Comparison of ENCODE assay signal across 8 cellular contexts in genomic region chrX:56726609-56727008, GRCh38. TPM values are rescaled to one million over a fixed set of nuclear protein-coding genes. Genes with fewer than 3 reads are reported as not detected.
DNase-seq lines count a peak whose midpoint lies in the region; ATAC-seq and TF ChIP-seq lines count a peak whose summit lies in the region.

No MANE protein-coding gene starts in this region.

- H3K9me3 ChIP-seq in endodermal cell (ENCODE audit: control insufficient read depth, low read length): no peaks in the 10 kb centered on the region
- no peaks in the 10 kb centered on the region for H3K9me3 ChIP-seq in neural progenitor cell (ENCODE audit: low read depth)

- H3K79me2 ChIP-seq in KMS-11 (ENCODE audit: insufficient read depth, low read depth) (peaks cover 9% of the 10 kb centered on the region; the same call in 1 of the 2 replicates), neural progenitor cell (ENCODE audit: low read depth) (peaks cover 18% of the 10 kb centered on the region)

- H3K4me2 ChIP-seq in KMS-11 (peak overlapping the region; percentile 17; the same call in 1 of the 2 replicates), neural progenitor cell (no peak overlapping the region)

- H3K4me3 Mint-ChIP-seq in endodermal cell (no peak overlapping the region), neural progenitor cell (no peak overlapping the region)

- H3K27me3 ChIP-seq in KMS-11 (ENCODE audit: insufficient read depth, low read depth) (no peaks in the 10 kb centered on the region), endodermal cell (ENCODE audit: control insufficient read depth, insufficient read depth, low read length, poor library complexity, severe bottlenecking) (no peaks in the 10 kb centered on the region), neural progenitor cell (no peaks in the 10 kb centered on the region)

- peaks cover 46% of the 10 kb centered on the region for H3K9me3 Mint-ChIP-seq in endodermal cell
- no peaks in the 10 kb centered on the region for H3K9me3 Mint-ChIP-seq in neural progenitor cell

- no peaks in the 10 kb centered on the region for H4K20me1 ChIP-seq in KMS-11 (ENCODE audit: insufficient read depth)
- peaks cover 7% of the 10 kb centered on the region for H4K20me1 ChIP-seq in neural progenitor cell (ENCODE audit: low read depth)

- H3K4me1 ChIP-seq in KMS-11 (ENCODE audit: low read depth, poor library complexity, severe bottlenecking) (peaks cover 22% of the 10 kb centered on the region), endodermal cell (ENCODE audit: control insufficient read depth, insufficient read depth, low read length) (no peaks in the 10 kb centered on the region), neural progenitor cell (peaks cover 11% of the 10 kb centered on the region)

- no CpG with 5 or more reads among the region's 1 CpG for WGBS in endodermal cell (ENCODE audit: insufficient coverage in 1 of 2, insufficient read length in 1 of 2), 2 experiments

- H3K4me3 ChIP-seq in KMS-11 (IDR thresholded peaks at IDR 0.05; ENCODE audit: insufficient read depth, low read depth, low read length) (no peak overlapping the region), endodermal cell (ENCODE audit: low read length) (no peak overlapping the region), neural progenitor cell (no peak overlapping the region)

- H3K9ac ChIP-seq in KMS-11 (no peak overlapping the region), endodermal cell (ENCODE audit: extremely low read depth, low read length, poor library complexity, severe bottlenecking) (no peak overlapping the region), neural progenitor cell (no peak overlapping the region)

- H3K27ac Mint-ChIP-seq in endodermal cell (no peak overlapping the region), neural progenitor cell (no peak overlapping the region)

- H3K27me3 Mint-ChIP-seq in endodermal cell (ENCODE audit: insufficient read depth) (no peaks in the 10 kb centered on the region), neural progenitor cell (ENCODE audit: insufficient read depth, low read depth) (peaks cover 3% of the 10 kb centered on the region)

- H3K36me3 Mint-ChIP-seq in endodermal cell (ENCODE audit: low read depth): no peaks in the 10 kb centered on the region
- no peaks in the 10 kb centered on the region for H3K36me3 Mint-ChIP-seq in neural progenitor cell

- DNase-seq in Ammon's horn (ENCODE audit: low spot score) (peak; percentile 67), GM10266 (ENCODE audit: extremely low spot score) (peak; percentile 3), RPMI7951 (ENCODE audit: low read depth) (peak; percentile 58), endodermal cell (no peak), neural progenitor cell (ENCODE audit: low spot score) (peak; percentile 52)

- peak; percentile 49 for TF ChIP-seq CTCF in GM10266 (IDR thresholded peaks at IDR 0.05; ENCODE audit: control insufficient read depth, insufficient read depth, low read depth, missing control alignments)
- peak; percentile 59 for TF ChIP-seq CTCF in KMS-11 (conservative IDR thresholded peaks at IDR 0.05; ENCODE audit: low read depth, low read length)
- peak; percentile 79 for TF ChIP-seq CTCF in endodermal cell (conservative IDR thresholded peaks at IDR 0.05)
- TF ChIP-seq CTCF in neural progenitor cell (IDR thresholded peaks at IDR 0.05): peak; percentile 79

- no peaks in the 10 kb centered on the region for H3K4me1 Mint-ChIP-seq in endodermal cell
- H3K4me1 Mint-ChIP-seq in neural progenitor cell: peaks cover 7% of the 10 kb centered on the region

- no peak overlapping the region for H2AFZ ChIP-seq in KMS-11 (ENCODE audit: low read depth)
- no peak overlapping the region for H2AFZ ChIP-seq in neural progenitor cell (replicated peaks)

- no peak for ATAC-seq in HG03439 (IDR thresholded peaks at IDR 0.05; ENCODE audit: unreplicated experiment)
- no peak for ATAC-seq in GM21825 (IDR thresholded peaks at IDR 0.05; ENCODE audit: unreplicated experiment)

- peaks cover 16% of the 10 kb centered on the region for H3F3A ChIP-seq in neural progenitor cell (ENCODE audit: low read depth)

- H3K27ac ChIP-seq in KMS-11: no peak overlapping the region
- no peak overlapping the region for H3K27ac ChIP-seq in endodermal cell (ENCODE audit: low read depth, low read length)
- no peak overlapping the region for H3K27ac ChIP-seq in neural progenitor cell

- H3K36me3 ChIP-seq in KMS-11 (ENCODE audit: insufficient read depth) (no peaks in the 10 kb centered on the region), endodermal cell (ENCODE audit: control insufficient read depth, insufficient read depth, low read length) (no peaks in the 10 kb centered on the region), neural progenitor cell (no peaks in the 10 kb centered on the region)

RNA-seq across cellular contexts. Expression of gene NBDY, which starts 2.4 kb away (rescaled TPM):
- 25.6 and 35.6 TPM in 2 replicates for total RNA-seq in RPMI7951 (2014; rRNA removed; shearing (Covaris generic))
- 10 to 100 TPM; 64.2 to 83.5 TPM for total RNA-seq in endodermal cell
- polyA plus RNA-seq in endodermal cell (2013, experiment 1 of 2): 75.6 TPM
- 66.6 TPM for polyA plus RNA-seq in endodermal cell (2013, experiment 2 of 2)
- total RNA-seq in neural progenitor cell (ENCODE audit: low replicate concordance): 12.2 and 19.2 TPM in 2 replicates
